In genomic region chr2:173048901-173049661, GRCh38 we compare ENCODE assay signal across 1 cellular context.
TF ChIP-seq lines count a peak whose summit lies in the region.

No MANE protein-coding gene starts in this region.

TF ChIP-seq in K562, 482 proteins besides CTCF, POLR2A, EP300 and RAD21 (continued from another document and continues in another):
- peak; percentile 100 for TF ChIP-seq FOSL1 (tag; conservative IDR thresholded peaks at IDR 0.05)
- TF ChIP-seq KLF6 (CRISPR knock-in tag; IDR thresholded peaks at IDR 0.05; ENCODE audit: borderline replicate concordance) = no peak
- TF ChIP-seq TRIM24 (IDR thresholded peaks at IDR 0.05) = peak; percentile 82 to 91
- TF ChIP-seq KAT7 (CRISPR knock-in tag; IDR thresholded peaks at IDR 0.05; ENCODE audit: borderline replicate concordance) = no peak
- no peak for TF ChIP-seq MAFK (IDR thresholded peaks at IDR 0.05; ENCODE audit: low read length)
- no peak for TF ChIP-seq NBN (IDR thresholded peaks at IDR 0.05; ENCODE audit: low read depth)
- TF ChIP-seq ZKSCAN1 (IDR thresholded peaks at IDR 0.05; ENCODE audit: low read depth, low read length) = no peak
- TF ChIP-seq MXD1 (CRISPR knock-in tag; IDR thresholded peaks at IDR 0.05; ENCODE audit: borderline replicate concordance, poor library complexity, severe bottlenecking) = no peak
- no peak for TF ChIP-seq KLF16 (IDR thresholded peaks at IDR 0.05)
- no peak for TF ChIP-seq GABPB2 (CRISPR knock-in tag; conservative IDR thresholded peaks at IDR 0.05)
- TF ChIP-seq ETS2 (tag; IDR thresholded peaks at IDR 0.05; ENCODE audit: borderline replicate concordance, poor library complexity, severe bottlenecking) = no peak
- TF ChIP-seq SRSF7 (optimal IDR thresholded peaks at IDR 0.05; ENCODE audit: low read depth, low read length) = no peak
- TF ChIP-seq ZBTB43 (CRISPR knock-in tag; IDR thresholded peaks at IDR 0.05) = no peak
- peak; percentile 93 for TF ChIP-seq CEBPB (tag; IDR thresholded peaks at IDR 0.05)
- TF ChIP-seq NFIC (IDR thresholded peaks at IDR 0.05) = peak; percentile 74
- no peak for TF ChIP-seq DEAF1 (CRISPR knock-in tag; IDR thresholded peaks at IDR 0.05)
- no peak for TF ChIP-seq RUNX1 (IDR thresholded peaks at IDR 0.05; ENCODE audit: low read depth)
- no peak for TF ChIP-seq ZNF165 (CRISPR knock-in tag; IDR thresholded peaks at IDR 0.05; ENCODE audit: borderline replicate concordance)
- TF ChIP-seq SREBF2 (CRISPR knock-in tag; IDR thresholded peaks at IDR 0.05) = no peak
- TF ChIP-seq NONO (IDR thresholded peaks at IDR 0.05; ENCODE audit: low read depth in 2 of 2, low read length in 1 of 2) = no peak
- TF ChIP-seq TFAP4 (CRISPR knock-in tag; IDR thresholded peaks at IDR 0.05; ENCODE audit: borderline replicate concordance) = no peak
- TF ChIP-seq GABPB1 (CRISPR knock-in tag; IDR thresholded peaks at IDR 0.05) = no peak
- TF ChIP-seq ZFPM2 (CRISPR knock-in tag; IDR thresholded peaks at IDR 0.05) = no peak
- TF ChIP-seq NR1H2 (CRISPR knock-in tag; IDR thresholded peaks at IDR 0.05) = no peak
- TF ChIP-seq NFE2L1 (tag; IDR thresholded peaks at IDR 0.05; ENCODE audit: borderline replicate concordance, low read depth) = no peak
- TF ChIP-seq GTF3C2 (IDR thresholded peaks at IDR 0.05; ENCODE audit: borderline replicate concordance, extremely low read depth, insufficient read length) = no peak
- TF ChIP-seq PCBP2 (IDR thresholded peaks at IDR 0.05; ENCODE audit: low read depth, low read length, poor library complexity, severe bottlenecking) = no peak
- TF ChIP-seq TSC22D4 (tag; IDR thresholded peaks at IDR 0.05) = no peak
- TF ChIP-seq MECOM (CRISPR knock-in tag; IDR thresholded peaks at IDR 0.05) = no peak
- TF ChIP-seq REST (CRISPR knock-in tag; IDR thresholded peaks at IDR 0.05; ENCODE audit: low read depth) = no peak
- TF ChIP-seq TARDBP (IDR thresholded peaks at IDR 0.05) = no peak
- TF ChIP-seq FOXA1 (IDR thresholded peaks at IDR 0.05; ENCODE audit: borderline replicate concordance) = no peak
- no peak for TF ChIP-seq ELK1 (CRISPR knock-in tag; IDR thresholded peaks at IDR 0.05)
- no peak for TF ChIP-seq FIP1L1 (IDR thresholded peaks at IDR 0.05; ENCODE audit: low read depth, low read length, poor library complexity, severe bottlenecking)
- TF ChIP-seq HMG20B (CRISPR knock-in tag; IDR thresholded peaks at IDR 0.05) = no peak
- TF ChIP-seq RBM25 (IDR thresholded peaks at IDR 0.05; ENCODE audit: low read depth, low read length, severe bottlenecking) = no peak
- no peak for TF ChIP-seq POLR2AphosphoS2 (IDR thresholded peaks at IDR 0.05; ENCODE audit: low read length)
- no peak for TF ChIP-seq HEY1 (CRISPR knock-in tag; IDR thresholded peaks at IDR 0.05; ENCODE audit: borderline replicate concordance)
- TF ChIP-seq MLX (CRISPR knock-in tag; conservative IDR thresholded peaks at IDR 0.05) = no peak
- TF ChIP-seq ZNF436 (CRISPR knock-in tag; IDR thresholded peaks at IDR 0.05) = no peak
- 0 out of 4 replicates have a peak, but pooled peaks of 1 of the 2 experiments have one; percentile 5 for TF ChIP-seq RCOR1 (IDR thresholded peaks at IDR 0.05; ENCODE audit: borderline replicate concordance in 1 of 2, low read depth in 2 of 2, low read length in 2 of 2)
- no peak for TF ChIP-seq HBP1 (CRISPR knock-in tag; IDR thresholded peaks at IDR 0.05)
- TF ChIP-seq CBX1 (IDR thresholded peaks at IDR 0.05; ENCODE audit: low read depth) = no peak
- TF ChIP-seq CREB5 (CRISPR knock-in tag; IDR thresholded peaks at IDR 0.05) = no peak
- TF ChIP-seq BRD9 (IDR thresholded peaks at IDR 0.05; ENCODE audit: low read depth, partially characterized antibody) = no peak
- 0 out of 2 replicates have a peak, but pooled peaks have one; percentile 21 for TF ChIP-seq PTRF (tag; IDR thresholded peaks at IDR 0.05)
- TF ChIP-seq NR2C2 (CRISPR knock-in tag; IDR thresholded peaks at IDR 0.05) = no peak
- peak; percentile 32; the same call in 1 of the 2 replicates for TF ChIP-seq NR2C2 (tag; IDR thresholded peaks at IDR 0.05)
- no peak for TF ChIP-seq FOXA3 (CRISPR knock-in tag; conservative IDR thresholded peaks at IDR 0.05 in 1 of 2, IDR thresholded peaks at IDR 0.05 in 1 of 2)
- TF ChIP-seq ZNF639 (CRISPR knock-in tag; conservative IDR thresholded peaks at IDR 0.05 in 1 of 2, IDR thresholded peaks at IDR 0.05 in 1 of 2) = no peak
- TF ChIP-seq PHF21A (IDR thresholded peaks at IDR 0.05; ENCODE audit: borderline replicate concordance, low read depth) = no peak
- peak; percentile 51 for TF ChIP-seq ATF7 (IDR thresholded peaks at IDR 0.05)
- TF ChIP-seq ZNF134 (CRISPR knock-in tag; conservative IDR thresholded peaks at IDR 0.05) = no peak
